8 cellular contexts compared by ENCODE assay signal in the genomic region with DNA sequence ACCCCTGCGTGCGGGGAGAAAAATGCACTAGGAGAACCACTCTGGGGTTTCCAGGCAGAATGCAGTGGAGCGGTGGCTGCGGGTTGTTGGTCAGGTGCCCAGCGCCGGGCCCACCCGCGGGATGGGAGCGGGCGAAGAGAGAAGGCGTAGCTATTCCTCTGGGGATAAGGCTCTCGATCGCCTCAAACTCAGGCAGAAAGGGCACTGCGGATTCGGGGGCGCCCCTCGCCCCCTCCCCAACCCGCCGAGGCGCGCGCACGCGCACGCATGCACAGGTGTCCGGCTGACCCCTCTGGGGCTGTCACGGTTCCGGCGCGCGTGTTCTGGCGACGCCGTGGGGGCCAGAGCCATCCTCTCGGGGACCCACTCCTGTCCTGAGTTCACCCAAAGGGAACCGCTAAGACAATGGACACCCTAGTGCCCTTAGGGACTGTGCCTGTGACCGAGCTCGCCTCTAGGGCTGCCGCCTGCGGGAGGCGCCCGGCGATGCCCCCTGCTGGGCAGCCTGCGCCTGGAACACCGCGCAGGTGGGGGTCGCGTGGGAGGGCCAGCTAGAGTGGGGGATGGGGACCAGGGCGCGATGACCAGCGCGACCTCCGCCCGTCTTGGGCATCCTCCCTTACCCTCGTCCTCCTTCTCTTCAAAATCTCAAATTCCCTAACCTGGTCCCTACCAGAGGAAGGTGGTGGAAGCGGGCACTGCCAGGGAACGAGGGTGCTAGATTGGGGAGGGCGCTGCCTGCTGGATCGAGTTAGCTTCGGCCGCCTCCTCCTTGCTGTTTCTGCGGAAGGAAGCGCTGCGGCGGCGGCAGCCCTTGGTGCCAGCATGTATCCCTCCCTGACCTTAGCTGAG. TPM values are rescaled to one million over a fixed set of nuclear protein-coding genes. Genes with fewer than 3 reads are reported as not detected.
DNase-seq lines count a peak whose midpoint lies in the region; ATAC-seq and TF ChIP-seq lines count a peak whose summit lies in the region.

No MANE protein-coding gene starts in this region.

- no peak overlapping the region for H3K27ac ChIP-seq in CD4-positive, alpha-beta T cell (ENCODE audit: low read depth, low read length)
- H3K27ac ChIP-seq in H9 (ENCODE audit: insufficient read length, low read depth, low read length) (no peak overlapping the region), adrenal gland (no peak overlapping the region), transverse colon (no peak overlapping the region)

- H3K79me1 ChIP-seq in H9 (ENCODE audit: insufficient read depth, low read depth, low read length, poor library complexity, severe bottlenecking), result no peaks in the 10 kb centered on the region

- H3K79me2 ChIP-seq in H9 (ENCODE audit: insufficient read depth, low read length), result no peaks in the 10 kb centered on the region

- H2AFZ ChIP-seq in H9 (ENCODE audit: low read length), result no peak overlapping the region

- H2BK15ac ChIP-seq in H9 (ENCODE audit: low read depth, low read length), result no peak overlapping the region; the same call in 1 of the 2 replicates

- no CpG with 5 or more reads among the region's 66 CpGs for WGBS in H9 (ENCODE audit: extremely low coverage, insufficient read length, low lambda C conversion rate)
- WGBS in adrenal gland, 4 donors, result 2 to 4% (median 3%) methylated on average over 31 to 66 of the region's 66 CpGs
- WGBS in transverse colon (ENCODE audit: low coverage in 1 of 2), 2 donors, result 3% methylated on average over 47 of the region's 66 CpGs; no CpG with 5 or more reads in 1 of the 2 donors
- WGBS in lower leg skin, 2 donors, result 2 to 3% methylated on average over 42 to 56 of the region's 66 CpGs

- H3K27me3 ChIP-seq in CD4-positive, alpha-beta T cell (ENCODE audit: control insufficient read depth, insufficient read depth, low read length), result peaks cover 83% of the 10 kb centered on the region
- H3K27me3 ChIP-seq in H9 (ENCODE audit: insufficient read depth, low read length) (peaks cover 81% of the 10 kb centered on the region), adrenal gland (peaks cover 87% of the 10 kb centered on the region), transverse colon (peaks cover 99% of the 10 kb centered on the region)

- no peak overlapping the region for H2BK5ac ChIP-seq in H9 (ENCODE audit: insufficient read length, low read length)

- no peak overlapping the region for H2BK12ac ChIP-seq in H9 (ENCODE audit: insufficient read length, low read depth, low read length)

- peak overlapping the region; percentile 47 for H3K27ac Mint-ChIP-seq in CD4-positive, alpha-beta T cell
- no peak overlapping the region for H3K27ac Mint-ChIP-seq in H9

- H3K36me3 ChIP-seq in adrenal gland (replicated peaks in 1 of 2) (no peaks in the 10 kb centered on the region), transverse colon (no peaks in the 10 kb centered on the region)

- no peak overlapping the region for H3K23ac ChIP-seq in H9 (ENCODE audit: insufficient read length, low read depth, low read length)

- H2BK120ac ChIP-seq in H9 (ENCODE audit: low read depth, low read length, poor library complexity, severe bottlenecking), result peak overlapping the region; percentile 25

- H3T11ph ChIP-seq in H9 (ENCODE audit: low read length), result no peak overlapping the region

- no peak overlapping the region for H2BK20ac ChIP-seq in H9 (ENCODE audit: low read depth, low read length, poor library complexity, severe bottlenecking)

- TF ChIP-seq EP300 in transverse colon (IDR thresholded peaks at IDR 0.05; ENCODE audit: low read depth), result no peak

- H3K4me2 ChIP-seq in H9 (ENCODE audit: insufficient read depth, insufficient read length, low read length), result peak overlapping the region; percentile 50

- peaks cover 5% of the 10 kb centered on the region for H3K23me2 ChIP-seq in H9 (ENCODE audit: insufficient read length, low read depth, low read length, poor library complexity, severe bottlenecking)

- intact Hi-C loops in CD4-positive, alpha-beta T cell (cut with DNase I, micrococcal nuclease), result loop anchor here (2.0 to 5.0 kb wide), 3 partner anchors 14 to 64 kb away; a partner anchor contains a TSS
- intact Hi-C loops in adrenal gland (cut with DNase I), result no loop called here
- intact Hi-C loops in transverse colon (cut with DNase I; ENCODE audit: low total_unique reads), result no loop called here
- intact Hi-C loops in lower leg skin (cut with DNase I; ENCODE audit: low total_unique reads), result no loop called here

- no peak overlapping the region for H3K9ac ChIP-seq in H9 (ENCODE audit: extremely low read depth, insufficient read length, low read length)

- peak; percentile 29 for TF ChIP-seq CTCF in CD4-positive, alpha-beta T cell (IDR thresholded peaks at IDR 0.05)
- TF ChIP-seq CTCF in H9 (conservative IDR thresholded peaks at IDR 0.05) (peak; percentile 33; the same call in 2 of the 3 replicates), adrenal gland (IDR thresholded peaks at IDR 0.05) (peak in 4 of 6 experiments; percentile 24 to 54 (median 38)), transverse colon (IDR thresholded peaks at IDR 0.05) (peak; percentile 40 to 75 (median 52)), lower leg skin (IDR thresholded peaks at IDR 0.05) (no peak)

- H3K9me3 Mint-ChIP-seq in CD4-positive, alpha-beta T cell, result no peaks in the 10 kb centered on the region
- H3K9me3 Mint-ChIP-seq in H9, result peaks cover 7 to 9% of the 10 kb centered on the region in 2 experiments; a peak in 3 of 5 replicates

- H3K4me3 Mint-ChIP-seq in CD4-positive, alpha-beta T cell, result peak overlapping the region; percentile 77
- peak overlapping the region in 1 of 2 experiments; percentile 75; a peak in 3 of 5 replicates for H3K4me3 Mint-ChIP-seq in H9

- no peak overlapping the region for H4K91ac ChIP-seq in H9 (ENCODE audit: insufficient read length, low read depth, low read length)

- no peak overlapping the region for H3K4me3 ChIP-seq in adrenal gland
- H3K4me3 ChIP-seq in transverse colon, result no peak overlapping the region
- H3K4me3 ChIP-seq in lower leg skin (ENCODE audit: low read depth, poor library complexity, severe bottlenecking), result no peak overlapping the region

- H3K4me1 ChIP-seq in H9 (ENCODE audit: insufficient read depth, low read length) (no peaks in the 10 kb centered on the region), adrenal gland (replicated peaks in 1 of 2) (peaks cover 10 to 31% of the 10 kb centered on the region in 2 donors), transverse colon (peaks cover 25 to 58% (median 55%) of the 10 kb centered on the region in 4 donors)

- peaks cover 32% of the 10 kb centered on the region for H3K4me1 Mint-ChIP-seq in CD4-positive, alpha-beta T cell (ENCODE audit: low read depth)
- H3K4me1 Mint-ChIP-seq in H9, result peaks cover 39 to 47% of the 10 kb centered on the region in 2 experiments

- no peak overlapping the region for H3K14ac ChIP-seq in H9 (ENCODE audit: insufficient read depth, low read length)

- H2AK5ac ChIP-seq in H9 (ENCODE audit: insufficient read length, low read length), result no peak overlapping the region

- H3K18ac ChIP-seq in H9 (ENCODE audit: insufficient read length, low read depth, low read length), result peak overlapping the region; percentile 80

- no peak for DNase-seq in CD4-positive, alpha-beta T cell
- DNase-seq in H9, result peak; percentile 58
- DNase-seq in NCI-H524 treated with DMSO at 0.1 percent for 48 hours (lab: John Stamatoyannopoulos, UW), result peak; percentile 71
- DNase-seq in adrenal gland, result no peak
- peak; percentile 82 for DNase-seq in islet precursor cell
- no peak for DNase-seq in transverse colon
- DNase-seq in lower leg skin (ENCODE audit: low spot score in 2 of 2), result no peak

- POLR2A ChIA-PET in CD4-positive, alpha-beta T cell (lab: Charles Lee), result interaction anchor here (0.5 to 7.0 kb wide), 8 partner anchors 7 to 186 kb away, joined by 3 to 82 read pairs (median 14); a partner anchor contains a TSS

- no peaks in the 10 kb centered on the region for H3K9me3 ChIP-seq in CD4-positive, alpha-beta T cell (ENCODE audit: control insufficient read depth, low read length)
- H3K9me3 ChIP-seq in H9 (ENCODE audit: control insufficient read depth, low read depth, low read length), result no peaks in the 10 kb centered on the region
- no peaks in the 10 kb centered on the region for H3K9me3 ChIP-seq in adrenal gland (replicated peaks in 1 of 3)
- H3K9me3 ChIP-seq in transverse colon, result no peaks in the 10 kb centered on the region

- TF ChIP-seq POLR2A in adrenal gland (IDR thresholded peaks at IDR 0.05), result no peak
- TF ChIP-seq POLR2A in transverse colon (IDR thresholded peaks at IDR 0.05), result no peak
- TF ChIP-seq POLR2A in lower leg skin (IDR thresholded peaks at IDR 0.05), result no peak

- H4K5ac ChIP-seq in H9 (ENCODE audit: insufficient read length, low read depth, low read length), result no peak overlapping the region

- CTCF ChIA-PET in CD4-positive, alpha-beta T cell (lab: Charles Lee), result interaction anchor here (0.8 to 3.4 kb wide), 8 partner anchors 15 to 70 kb away, joined by 3 to 15 read pairs (median 4); a partner anchor contains a TSS

- H3K27me3 Mint-ChIP-seq in CD4-positive, alpha-beta T cell, result peaks cover 73% of the 10 kb centered on the region
- peaks cover 91% of the 10 kb centered on the region for H3K27me3 Mint-ChIP-seq in H9 (ENCODE audit: low read depth)

- H4K20me1 ChIP-seq in H9 (ENCODE audit: control insufficient read depth, insufficient read depth, insufficient read length), result no peaks in the 10 kb centered on the region

- H4K8ac ChIP-seq in H9 (replicated peaks; ENCODE audit: insufficient read length, low read depth, low read length), result no peak overlapping the region

- no peak overlapping the region for H3K56ac ChIP-seq in H9 (ENCODE audit: insufficient read length, low read depth, low read length)

- in situ Hi-C loops in transverse colon (cut with MboI; ENCODE audit: low pct_ligation_motif_present in 1 of 4, low pct_unique_long_range_greater_than_20kb in 1 of 4, low sequenced_read_pairs in 3 of 4), result loop anchor here in 2 of 4 donors (25.0 kb wide), 1 partner anchor 176 kb away; no protein-coding TSS in a partner anchor

- H3K4ac ChIP-seq in H9 (ENCODE audit: low read depth, low read length), result no peak overlapping the region; the same call in 1 of the 2 replicates

- H3K36me3 Mint-ChIP-seq in CD4-positive, alpha-beta T cell (ENCODE audit: low read depth), result no peaks in the 10 kb centered on the region
- H3K36me3 Mint-ChIP-seq in H9 (ENCODE audit: insufficient read depth in 1 of 3, low read depth in 3 of 3), result no peaks in the 10 kb centered on the region; a peak in 1 of 7 replicates

- no peak for ATAC-seq in CD4-positive, alpha-beta T cell (ENCODE audit: poor library complexity)
- ATAC-seq in GM19351 (IDR thresholded peaks at IDR 0.05; ENCODE audit: unreplicated experiment), result no peak

RNA-seq across cellular contexts. Expression of a gene that starts 14.4 kb away (rescaled TPM):
- total RNA-seq in CD4-positive, alpha-beta T cell, result 1 to 10 TPM; 5.3 to 6.5 TPM
- 1.2 and 2.9 TPM in 2 replicates for total RNA-seq in H9 (2021)
- 10 to 100 TPM in 1 of 8 donors, 1 to 10 TPM in 6, under 1 TPM in 1; 0.85 to 10.6 (median 5.5) TPM for total RNA-seq in adrenal gland
- 1 to 10 TPM; 1.0 to 7.4 (median 4.4) TPM for polyA plus RNA-seq in adrenal gland
- total RNA-seq in transverse colon, result 1 to 10 TPM; 1.5 to 4.4 (median 3.1) TPM
- 1 to 10 TPM; 1.9 to 4.7 (median 4.2) TPM for total RNA-seq in lower leg skin

RNA-seq across cellular contexts. Expression of a gene that starts 28.0 kb away (rescaled TPM):
- total RNA-seq in CD4-positive, alpha-beta T cell, result 100 to 1,000 TPM; 196 to 202 TPM
- 5.1 and 6.2 TPM in 2 replicates for total RNA-seq in H9 (2021)
- total RNA-seq in adrenal gland, result 10 to 100 TPM; 15.1 to 39.3 (median 25.0) TPM
- 10 to 100 TPM in 1 of 3 donors, 1 to 10 TPM in 2; 5.4 to 10.1 (median 7.6) TPM for polyA plus RNA-seq in adrenal gland
- total RNA-seq in transverse colon, result 10 to 100 TPM in 1 of 4 donors, 1 to 10 TPM in 3; 6.6 to 25.1 (median 8.3) TPM
- 10 to 100 TPM; 30.2 to 35.6 (median 32.2) TPM for total RNA-seq in lower leg skin

RNA-seq across cellular contexts. Expression of a gene that starts 33.3 kb away (rescaled TPM):
- total RNA-seq in CD4-positive, alpha-beta T cell, result under 1 TPM in 1 of 2 experiments, not detected in 1; 0.31 TPM
- 77.4 and 79.4 TPM in 2 replicates for total RNA-seq in H9 (2021)
- total RNA-seq in adrenal gland, result 1 to 10 TPM in 2 of 8 donors, under 1 TPM in 6; 0.06 to 1.8 (median 0.69) TPM
- polyA plus RNA-seq in adrenal gland, result under 1 TPM; 0.26 to 0.97 (median 0.88) TPM
- under 1 TPM in 2 of 4 donors, not detected in 2; 0.27 to 0.64 TPM for total RNA-seq in transverse colon
- total RNA-seq in lower leg skin, result 1 to 10 TPM; 1.9 to 3.8 (median 3.1) TPM

Comparison
In these comparisons a context has a peak if more than half of its experiments do, and no peak if none do; other contexts are left out.
1. DNase-seq: peak in H9 (single experiment), NCI-H524 treated with DMSO at 0.1 percent for 48 hours (single experiment) and islet precursor cell (single experiment); none in CD4-positive, alpha-beta T cell (0 of 10), adrenal gland (0 of 7), transverse colon (single experiment) and lower leg skin (0 of 2).
2. CTCF ChIP-seq: peak in CD4-positive, alpha-beta T cell (single experiment), H9 (single experiment), adrenal gland (4 of 6) and transverse colon (5 of 5); none in lower leg skin (0 of 3).
3. RNA of a gene that starts 28.0 kb away (total RNA-seq): 196 to 202 TPM in CD4-positive, alpha-beta T cell; 30.2 to 35.6 TPM in lower leg skin, 15.1 to 39.3 TPM in adrenal gland, 6.6 to 25.1 TPM in transverse colon and 5.1 to 6.2 TPM in H9; every median in the first group is over 4 times any median in the second.
4. RNA of a gene that starts 33.3 kb away (total RNA-seq): 77.4 to 79.4 TPM in H9; 1.9 to 3.8 TPM in lower leg skin, 0.06 to 1.8 TPM in adrenal gland, 0.31 TPM in CD4-positive, alpha-beta T cell and 0.27 to 0.64 TPM in transverse colon; every median in the first group is over 10 times any median in the second.
5. intact Hi-C loops: an anchor here in CD4-positive, alpha-beta T cell (2.0 to 5.0 kb wide); none called in adrenal gland, transverse colon and lower leg skin.